21 cellular contexts compared by ENCODE assay signal in the genomic region with DNA sequence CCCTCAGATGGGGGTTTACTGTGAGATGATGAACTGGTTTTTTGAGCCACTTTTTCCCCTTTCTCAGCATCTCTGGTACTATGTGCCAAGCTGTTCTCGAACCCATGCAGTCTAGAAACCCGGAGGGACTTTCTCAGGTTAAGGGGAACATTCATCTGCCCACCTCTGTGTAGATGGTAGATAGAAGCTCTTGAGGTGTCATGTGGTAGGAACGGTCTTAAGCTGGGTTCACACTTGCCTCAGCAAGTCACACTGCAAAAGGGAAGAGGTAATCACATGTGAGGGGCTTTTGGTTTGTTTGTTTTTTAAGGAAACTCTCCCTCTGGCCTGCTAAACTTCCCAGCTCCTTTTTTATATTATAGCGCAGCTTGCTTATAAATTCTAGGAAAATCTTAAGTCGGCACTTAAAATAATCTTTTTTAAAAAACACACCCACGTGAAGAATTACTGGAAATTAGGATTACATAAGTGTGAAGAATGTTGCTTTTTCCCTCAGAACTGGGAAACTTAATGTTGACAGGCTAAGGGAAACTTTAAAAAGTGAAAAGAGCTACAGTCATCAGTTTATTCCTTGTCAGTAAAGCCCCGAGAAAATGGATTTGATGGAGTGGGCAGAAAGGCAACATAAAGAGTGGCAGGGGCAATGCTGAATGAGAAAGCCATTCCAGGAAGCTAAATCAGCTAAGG.
DNase-seq lines count a peak whose midpoint lies in the region; ATAC-seq and TF ChIP-seq lines count a peak whose summit lies in the region.
"Had no signal": no experiment of that assay in that cellular context is flagged by ENCODE, and none has a peak within 500 bp of the region (broad histone marks: within the 10 kb centered on the region; RNA-seq: fewer than 3 reads in every experiment).

No MANE protein-coding gene starts in this region.

- H2AFZ ChIP-seq in IMR-90 (replicated peaks; ENCODE audit: low read length, poor library complexity) (no peak overlapping the region), smooth muscle cell (ENCODE audit: low read depth) (no peak overlapping the region)

- no peak overlapping the region for H2AK9ac ChIP-seq in IMR-90 (replicated peaks; ENCODE audit: low read depth, low read length, poor library complexity)

- TF ChIP-seq POLR2A in IMR-90 (IDR thresholded peaks at IDR 0.05; ENCODE audit: low read depth, low read length) (no peak), spleen (IDR thresholded peaks at IDR 0.05) (no peak)

- H3K23ac ChIP-seq in IMR-90 (ENCODE audit: low read depth, low read length), result no peak overlapping the region
- no peak overlapping the region for H3K23ac ChIP-seq in mesendoderm (ENCODE audit: low read length)

- H3K79me1 ChIP-seq in IMR-90 (ENCODE audit: low read depth in 1 of 2, low read length in 2 of 2) (no peaks in the 10 kb centered on the region), mesendoderm (ENCODE audit: low read length) (no peaks in the 10 kb centered on the region)

- H3K18ac ChIP-seq in IMR-90 (ENCODE audit: low read depth, low read length), result no peak overlapping the region
- peak overlapping the region; percentile 39 for H3K18ac ChIP-seq in mesendoderm (ENCODE audit: low read length)

- no peak overlapping the region for H3K27ac Mint-ChIP-seq in activated naive CD8-positive, alpha-beta T cell treated with anti-CD3 and anti-CD28 coated beads, Interleukin-2, amount 50 U/mL, for 24 hours
- no peak overlapping the region for H3K27ac Mint-ChIP-seq in activated naive CD8-positive, alpha-beta T cell treated with anti-CD3 and anti-CD28 coated beads for 36 hours
- H3K27ac Mint-ChIP-seq: dendritic cell treated with granulocyte-macrophage colony-stimulating factor and Interleukin-4, amounts not matched to agents 40 ng/mL and 50 ng/mL, for 4 days; H9 had no signal

- no peak for DNase-seq in activated naive CD8-positive, alpha-beta T cell treated with anti-CD3 and anti-CD28 coated beads, Interleukin-2, amount 50 U/mL, for 24 hours
- no peak for DNase-seq in activated naive CD8-positive, alpha-beta T cell treated with anti-CD3 and anti-CD28 coated beads for 36 hours
- DNase-seq in IMR-90 (no peak), mesendoderm (peak; percentile 56), smooth muscle cell (lab: John Stamatoyannopoulos, UW; ENCODE audit: unreplicated experiment) (no peak), NCI-H128 (lab: John Stamatoyannopoulos, UW; ENCODE audit: unreplicated experiment) (no peak), spleen (no peak)
- DNase-seq: activated CD8-positive, alpha-beta memory T cell treated with anti-CD3 and anti-CD28 coated beads, Interleukin-2, amount 50 U/mL, for 48 hours; activated gamma-delta T cell treated with Interleukin-2 at 50 U/mL for 16 hours; BE2C; DND-41; H9; NCI-H526; stimulated activated CD4-positive, alpha-beta T cell treated with anti-CD3 and anti-CD28 coated beads, Interleukin-12 subunit alpha, Interleukin-12 subunit beta, amount 100 ng/mL, for 4 hours; stimulated activated CD4-positive, alpha-beta T cell treated with anti-CD3 and anti-CD28 coated beads, Interleukin-4, amount 100 ng/mL, for 4 hours; upper lobe of right lung had no signal

- H3K9me1 ChIP-seq in IMR-90 (ENCODE audit: insufficient read depth, low read length), result peaks cover 2% of the 10 kb centered on the region; the same call in 1 of the 2 replicates

- peak; percentile 63 for ATAC-seq in activated naive CD8-positive, alpha-beta T cell treated with anti-CD3 and anti-CD28 coated beads, Interleukin-2, amount 50 U/mL, for 24 hours
- ATAC-seq in IMR-90 (ENCODE audit: low read depth) (no peak), HG02763 (IDR thresholded peaks at IDR 0.05; ENCODE audit: unreplicated experiment) (no peak)

- in situ Hi-C loops in IMR-90 (cut with MboI; ENCODE audit: low sequenced_read_pairs), result no loop called here

- H3K4me2 ChIP-seq in IMR-90 (ENCODE audit: low read depth, low read length) (no peak overlapping the region), mesendoderm (ENCODE audit: low read length) (no peak overlapping the region), smooth muscle cell (peak overlapping the region; percentile 68)

- H3K4me1 ChIP-seq in IMR-90 (ENCODE audit: control insufficient read depth, insufficient read depth, low read length) (0 out of 2 replicates have a peak, but pooled peaks cover 2% of the 10 kb centered on the region), mesendoderm (ENCODE audit: control insufficient read depth, low read depth, low read length) (peaks cover 17% of the 10 kb centered on the region), smooth muscle cell (ENCODE audit: low read depth) (peaks cover 27% of the 10 kb centered on the region), spleen (peaks cover 0 to 15% (median 2%) of the 10 kb centered on the region in 6 donors)
- H3K4me1 ChIP-seq: adrenal gland, stomach had no signal

- no peaks in the 10 kb centered on the region for H4K20me1 ChIP-seq in IMR-90 (ENCODE audit: insufficient read depth, low read length)
- no peaks in the 10 kb centered on the region for H4K20me1 ChIP-seq in smooth muscle cell (ENCODE audit: low read depth)

- no peaks in the 10 kb centered on the region for H3K36me3 Mint-ChIP-seq in activated naive CD8-positive, alpha-beta T cell treated with anti-CD3 and anti-CD28 coated beads, Interleukin-2, amount 50 U/mL, for 24 hours (ENCODE audit: low read depth)
- no peaks in the 10 kb centered on the region for H3K36me3 Mint-ChIP-seq in activated naive CD8-positive, alpha-beta T cell treated with anti-CD3 and anti-CD28 coated beads for 36 hours

- H2AK5ac ChIP-seq in IMR-90 (ENCODE audit: low read depth, low read length) (no peak overlapping the region), mesendoderm (ENCODE audit: low read length) (peak overlapping the region; percentile 35)

- H3K27ac ChIP-seq in IMR-90 (ENCODE audit: insufficient read depth, low read length), result no peak overlapping the region
- no peak overlapping the region for H3K27ac ChIP-seq in mesendoderm (ENCODE audit: low read depth, low read length)
- H3K27ac ChIP-seq in smooth muscle cell (ENCODE audit: low read depth), result no peak overlapping the region
- H3K27ac ChIP-seq in spleen, result peak overlapping the region in 1 of 8 donors; percentile 1
- H3K27ac ChIP-seq: adrenal gland, RWPE1, stomach, upper lobe of right lung had no signal

- no peak overlapping the region for H2BK20ac ChIP-seq in IMR-90 (ENCODE audit: low read depth, low read length)

- H3K9me3 ChIP-seq in IMR-90 (ENCODE audit: control insufficient read depth, insufficient read depth, low read length) (no peaks in the 10 kb centered on the region), smooth muscle cell (replicated peaks; ENCODE audit: low read depth) (no peaks in the 10 kb centered on the region), spleen (no peaks in the 10 kb centered on the region)
- H3K9me3 ChIP-seq: adrenal gland, BE2C, stomach, upper lobe of right lung had no signal

- POLR2A ChIA-PET in IMR-90 (lab: Charles Lee; ENCODE audit: unreplicated experiment), result no interaction called here

- H3K4ac ChIP-seq in IMR-90 (ENCODE audit: low read depth, low read length) (no peak overlapping the region), mesendoderm (ENCODE audit: low read depth, low read length) (peak overlapping the region; percentile 59)

- no peak overlapping the region for H4K91ac ChIP-seq in IMR-90 (ENCODE audit: insufficient read depth, low read depth, low read length)

- H3K36me3 ChIP-seq in IMR-90 (ENCODE audit: control insufficient read depth, insufficient read depth, low read length) (no peaks in the 10 kb centered on the region), mesendoderm (ENCODE audit: control insufficient read depth, insufficient read depth, low read length) (no peaks in the 10 kb centered on the region), smooth muscle cell (ENCODE audit: low read depth) (no peaks in the 10 kb centered on the region), spleen (no peaks in the 10 kb centered on the region)
- H3K36me3 ChIP-seq: adrenal gland, BE2C, stomach, upper lobe of right lung had no signal

- H2BK5ac ChIP-seq in IMR-90 (ENCODE audit: low read depth, low read length, poor library complexity, severe bottlenecking) (no peak overlapping the region), mesendoderm (ENCODE audit: low read length) (peak overlapping the region; percentile 79)

- H3F3A ChIP-seq in smooth muscle cell (ENCODE audit: low read depth), result peaks cover 6% of the 10 kb centered on the region

- H3K4me3 ChIP-seq in IMR-90 (ENCODE audit: insufficient read depth, low read depth, low read length) (no peak overlapping the region), mesendoderm (ENCODE audit: low read length) (no peak overlapping the region), smooth muscle cell (no peak overlapping the region), spleen (no peak overlapping the region)
- H3K4me3 ChIP-seq: adrenal gland, stomach, upper lobe of right lung had no signal

- H3K4me1 Mint-ChIP-seq in activated naive CD8-positive, alpha-beta T cell treated with anti-CD3 and anti-CD28 coated beads, Interleukin-2, amount 50 U/mL, for 24 hours, result peaks cover 3% of the 10 kb centered on the region
- H3K4me1 Mint-ChIP-seq in activated naive CD8-positive, alpha-beta T cell treated with anti-CD3 and anti-CD28 coated beads for 36 hours, result no peaks in the 10 kb centered on the region

- H4K8ac ChIP-seq in IMR-90 (ENCODE audit: low read depth in 2 of 2, low read length in 2 of 2) (no peak overlapping the region), mesendoderm (ENCODE audit: low read depth, low read length) (no peak overlapping the region)

- H3K27me3 Mint-ChIP-seq in activated naive CD8-positive, alpha-beta T cell treated with anti-CD3 and anti-CD28 coated beads, Interleukin-2, amount 50 U/mL, for 24 hours, result peaks cover 15% of the 10 kb centered on the region
- H3K27me3 Mint-ChIP-seq in activated naive CD8-positive, alpha-beta T cell treated with anti-CD3 and anti-CD28 coated beads for 36 hours, result peaks cover 20% of the 10 kb centered on the region
- H3K27me3 Mint-ChIP-seq: dendritic cell treated with granulocyte-macrophage colony-stimulating factor and Interleukin-4, amounts not matched to agents 40 ng/mL and 50 ng/mL, for 4 days had no signal

- H3K27me3 ChIP-seq in IMR-90 (ENCODE audit: control insufficient read depth, insufficient read depth, low read length) (peaks cover 6% of the 10 kb centered on the region), mesendoderm (ENCODE audit: insufficient read depth, low read length, poor library complexity) (no peaks in the 10 kb centered on the region), smooth muscle cell (ENCODE audit: low read depth) (no peaks in the 10 kb centered on the region), spleen (replicated peaks in 1 of 7) (no peaks in the 10 kb centered on the region)
- H3K27me3 ChIP-seq: adrenal gland, BE2C, stomach, upper lobe of right lung had no signal

- no CpG with 5 or more reads among the region's 7 CpGs for WGBS in IMR-90 (ENCODE audit: extremely low coverage in 2 of 2, insufficient read length in 1 of 2), 2 experiments
- no CpG with 5 or more reads among the region's 7 CpGs for WGBS in mesendoderm (ENCODE audit: extremely low coverage, insufficient coverage, low lambda C conversion rate)
- WGBS in smooth muscle cell (ENCODE audit: low lambda C conversion rate), result 47% methylated on average over 7 of the region's 7 CpGs
- WGBS in spleen, 5 donors, result 55 to 71% (median 68%) methylated on average over 7 of the region's 7 CpGs

- no TSS peak for BruUV-seq in IMR-90 (replicated peaks; lab: Mats Ljungman, UMichigan)

- H3K4me3 Mint-ChIP-seq in activated naive CD8-positive, alpha-beta T cell treated with anti-CD3 and anti-CD28 coated beads, Interleukin-2, amount 50 U/mL, for 24 hours, result no peak overlapping the region
- H3K4me3 Mint-ChIP-seq in activated naive CD8-positive, alpha-beta T cell treated with anti-CD3 and anti-CD28 coated beads for 36 hours, result no peak overlapping the region
- H3K4me3 Mint-ChIP-seq: dendritic cell treated with granulocyte-macrophage colony-stimulating factor and Interleukin-4, amounts not matched to agents 40 ng/mL and 50 ng/mL, for 4 days; H9 had no signal

- intact Hi-C loops in IMR-90 (cut with micrococcal nuclease), result loop anchor here (5.0 to 10.0 kb wide), 2 partner anchors 61 to 586 kb away; a partner anchor contains a TSS
- intact Hi-C loops in spleen (cut with DNase I; ENCODE audit: low total_unique reads), result no loop called here

- H2BK15ac ChIP-seq in IMR-90 (ENCODE audit: low read depth, low read length) (no peak overlapping the region), mesendoderm (replicated peaks; ENCODE audit: low read depth) (no peak overlapping the region)

- no peak overlapping the region for H3K9ac ChIP-seq in IMR-90 (ENCODE audit: low read depth, low read length)
- peak overlapping the region; percentile 42 for H3K9ac ChIP-seq in mesendoderm (ENCODE audit: low read length)
- no peak overlapping the region for H3K9ac ChIP-seq in smooth muscle cell (ENCODE audit: low read depth)

- H2BK120ac ChIP-seq in IMR-90 (ENCODE audit: low read depth, low read length) (no peak overlapping the region), mesendoderm (ENCODE audit: low read depth, low read length) (no peak overlapping the region)

- CTCF ChIA-PET in IMR-90 (lab: Yijun Ruan, JAX), result no interaction called here

- H3K56ac ChIP-seq in IMR-90 (ENCODE audit: extremely low read depth, insufficient read depth, low read length) (no peak overlapping the region), mesendoderm (ENCODE audit: low read length) (peak overlapping the region; percentile 68)

- TF ChIP-seq RAD21 in IMR-90 (IDR thresholded peaks at IDR 0.05; ENCODE audit: low read length), result no peak

- dilution Hi-C loops in IMR-90 (cut with HindIII; ENCODE audit: low sequenced_read_pairs, unreplicated experiment), result no loop called here

- H3K9me3 Mint-ChIP-seq in activated naive CD8-positive, alpha-beta T cell treated with anti-CD3 and anti-CD28 coated beads, Interleukin-2, amount 50 U/mL, for 24 hours, result no peaks in the 10 kb centered on the region
- H3K9me3 Mint-ChIP-seq in activated naive CD8-positive, alpha-beta T cell treated with anti-CD3 and anti-CD28 coated beads for 36 hours, result no peaks in the 10 kb centered on the region
- H3K9me3 Mint-ChIP-seq: dendritic cell treated with granulocyte-macrophage colony-stimulating factor and Interleukin-4, amounts not matched to agents 40 ng/mL and 50 ng/mL, for 4 days; H9 had no signal

- H3K79me2 ChIP-seq in mesendoderm (ENCODE audit: control insufficient read depth, insufficient read depth, low read length) (no peaks in the 10 kb centered on the region), smooth muscle cell (ENCODE audit: low read depth) (no peaks in the 10 kb centered on the region)

- no peak for TF ChIP-seq CTCF in IMR-90 (conservative IDR thresholded peaks at IDR 0.05; ENCODE audit: low read depth, low read length)
- no peak for TF ChIP-seq CTCF in smooth muscle cell (IDR thresholded peaks at IDR 0.05; ENCODE audit: borderline replicate concordance, insufficient read depth, poor library complexity, severe bottlenecking)
- TF ChIP-seq CTCF in spleen (IDR thresholded peaks at IDR 0.05 in 8 of 11, conservative IDR thresholded peaks at IDR 0.05 in 3 of 11), result no peak

- H4K5ac ChIP-seq in IMR-90 (ENCODE audit: low read depth, low read length) (no peak overlapping the region), mesendoderm (ENCODE audit: low read length) (no peak overlapping the region)

- no peak overlapping the region; the same call in 1 of the 2 replicates for H3K14ac ChIP-seq in IMR-90 (replicated peaks; ENCODE audit: low read depth, low read length)
